Comparison of ENCODE assay signal across 9 cellular contexts in genomic region chrX:103063191-103063845, GRCh38. TPM values are rescaled to one million over a fixed set of nuclear protein-coding genes. Genes with fewer than 3 reads are reported as not detected.
DNase-seq lines count a peak whose midpoint lies in the region; ATAC-seq and TF ChIP-seq lines count a peak whose summit lies in the region.
"Had no signal": no experiment of that assay in that cellular context is flagged by ENCODE, and none has a peak within 500 bp of the region (broad histone marks: within the 10 kb centered on the region; RNA-seq: fewer than 3 reads in every experiment).

No MANE protein-coding gene starts in this region.

- H3K36me3 ChIP-seq in fibroblast of lung (ENCODE audit: control insufficient read depth, insufficient read depth, low read length) (no peaks in the 10 kb centered on the region), transverse colon (no peaks in the 10 kb centered on the region)

- no peaks in the 10 kb centered on the region for H3K36me3 Mint-ChIP-seq in activated T-cell treated with anti-CD3 and anti-CD28 coated beads, Interleukin-2, amount 50 U/mL, for 72 hours (ENCODE audit: insufficient read depth in 2 of 2)

- 58% methylated on average over 33 of the region's 34 CpGs; no CpG with 5 or more reads in 1 of the 2 donors for WGBS in transverse colon (ENCODE audit: low coverage in 1 of 2), 2 donors

- TF ChIP-seq CTCF in fibroblast of lung (conservative IDR thresholded peaks at IDR 0.05 in 1 of 2, IDR thresholded peaks at IDR 0.05 in 1 of 2; ENCODE audit: low read depth in 1 of 2, low read length in 2 of 2) (no peak), transverse colon (IDR thresholded peaks at IDR 0.05) (no peak)

- no peak for TF ChIP-seq EP300 in transverse colon (IDR thresholded peaks at IDR 0.05; ENCODE audit: low read depth)

- no peak for DNase-seq in activated T-cell treated with anti-CD3 and anti-CD28 coated beads, Interleukin-2, amount 50 U/mL, for 72 hours
- DNase-seq in activated T-cell treated with anti-CD3 and anti-CD28 coated beads, Interleukin-2, amount 50 U/mL, for 1 hour = no peak
- DNase-seq in RPMI8226 (peak; percentile 18), fibroblast of lung (ENCODE audit: low read depth in 2 of 2) (peak; percentile 26 to 29), pons (ENCODE audit: low spot score) (peak; percentile 3), HT-29 (ENCODE audit: low spot score) (no peak), LoVo (ENCODE audit: low spot score) (no peak), transverse colon (no peak)

- no peaks in the 10 kb centered on the region for H3K9me3 Mint-ChIP-seq in activated T-cell treated with anti-CD3 and anti-CD28 coated beads, Interleukin-2, amount 50 U/mL, for 72 hours

- H3K4me2 ChIP-seq in fibroblast of lung (ENCODE audit: extremely low read depth, insufficient read depth, low read length) = no peak overlapping the region

- in situ Hi-C loops in transverse colon (cut with MboI; ENCODE audit: low pct_ligation_motif_present in 1 of 4, low pct_unique_long_range_greater_than_20kb in 1 of 4, low sequenced_read_pairs in 3 of 4) = loop anchor here in 1 of 4 donors (25.0 kb wide), 1 partner anchor 101 kb away; no protein-coding TSS in a partner anchor

- H3K9me3 ChIP-seq in fibroblast of lung (ENCODE audit: control insufficient read depth, insufficient read depth, low read depth, low read length) (no peaks in the 10 kb centered on the region), transverse colon (no peaks in the 10 kb centered on the region)

- H3K4me3 Mint-ChIP-seq in activated T-cell treated with anti-CD3 and anti-CD28 coated beads, Interleukin-2, amount 50 U/mL, for 72 hours = peak overlapping the region; percentile 55 to 71

- no peak overlapping the region for H3K9ac ChIP-seq in fibroblast of lung (ENCODE audit: insufficient read depth, low read length)

- no peak for TF ChIP-seq POLR2A in transverse colon (IDR thresholded peaks at IDR 0.05)

- no peak overlapping the region for H2AFZ ChIP-seq in fibroblast of lung (ENCODE audit: low read length)

- H3K27me3 ChIP-seq in fibroblast of lung (ENCODE audit: control insufficient read depth, insufficient read depth, low read length) = no peaks in the 10 kb centered on the region
- no peaks in the 10 kb centered on the region for H3K27me3 ChIP-seq in transverse colon

- H3K27ac Mint-ChIP-seq in activated T-cell treated with anti-CD3 and anti-CD28 coated beads, Interleukin-2, amount 50 U/mL, for 72 hours = no peak overlapping the region

- peak overlapping the region in 2 of 4 experiments; percentile 10 to 28 for H3K4me3 ChIP-seq in fibroblast of lung (replicated peaks in 1 of 4; ENCODE audit: control extremely low read depth in 1 of 4, insufficient read depth in 1 of 4, low read depth in 3 of 4, low read length in 4 of 4)
- H3K4me3 ChIP-seq in transverse colon = peak overlapping the region in 2 of 4 donors; percentile 11 to 39

- no peaks in the 10 kb centered on the region for H3K79me2 ChIP-seq in fibroblast of lung (ENCODE audit: control insufficient read depth, insufficient read depth, low read length)

- no peak overlapping the region for H3K27ac ChIP-seq in fibroblast of lung (ENCODE audit: insufficient read depth, low read length)
- no peak overlapping the region for H3K27ac ChIP-seq in transverse colon

- intact Hi-C loops in transverse colon (cut with DNase I; ENCODE audit: low total_unique reads) = no loop called here

- no peak for ATAC-seq in activated T-cell treated with anti-CD3 and anti-CD28 coated beads, Interleukin-2, amount 50 U/mL, for 72 hours (replicated peaks in 1 of 2)

- H4K20me1 ChIP-seq in fibroblast of lung (ENCODE audit: control insufficient read depth, extremely low read depth, insufficient read depth, low read length) = no peaks in the 10 kb centered on the region

- peaks cover 37% of the 10 kb centered on the region for H3K27me3 Mint-ChIP-seq in activated T-cell treated with anti-CD3 and anti-CD28 coated beads, Interleukin-2, amount 50 U/mL, for 72 hours (ENCODE audit: low read depth)

- H3K4me1 ChIP-seq in fibroblast of lung (ENCODE audit: control insufficient read depth, extremely low read depth, insufficient read depth, low read length) (no peaks in the 10 kb centered on the region), transverse colon (no peaks in the 10 kb centered on the region)

- no peaks in the 10 kb centered on the region for H3K4me1 Mint-ChIP-seq in activated T-cell treated with anti-CD3 and anti-CD28 coated beads, Interleukin-2, amount 50 U/mL, for 72 hours (ENCODE audit: low read depth)

RNA-seq across cellular contexts. Expression of gene BEX1, which starts 0.7 kb away (rescaled TPM):
- under 1 TPM; 0.29 to 0.39 TPM for total RNA-seq in activated T-cell treated with anti-CD3 and anti-CD28 coated beads, Interleukin-2, amount 50 U/mL, for 72 hours
- total RNA-seq in fibroblast of lung (not detected in 2 replicates), transverse colon (1 to 10 TPM in 2 of 4 donors, not detected in 2; 3.0 to 3.3 TPM)
- 0.17 and 44.5 TPM in 2 replicates for polyA plus RNA-seq in fibroblast of lung
- 0.32 and 40.2 TPM in 2 replicates for polyA plus RNA-seq in fibroblast of lung (2012)
- 0.67 TPM in 1 of 2 replicates, not detected in the other for polyA minus RNA-seq in fibroblast of lung (ENCODE audit: low replicate concordance)
- total RNA-seq in HT-29 (2014; rRNA removed; shearing (Covaris generic)) = not detected in 2 replicates

RNA-seq across cellular contexts. Expression of gene NXF3, which starts 29.6 kb away (rescaled TPM):
- under 1 TPM in 1 of 2 donors, not detected in 1; 0.12 TPM for total RNA-seq in activated T-cell treated with anti-CD3 and anti-CD28 coated beads, Interleukin-2, amount 50 U/mL, for 72 hours
- total RNA-seq in fibroblast of lung (not detected in 2 replicates), transverse colon (1 to 10 TPM in 1 of 4 donors, under 1 TPM in 1, not detected in 2; 0.64 to 2.0 TPM)
- polyA plus RNA-seq in fibroblast of lung = 0.54 TPM in 1 of 2 replicates, not detected in the other
- 0.26 TPM in 1 of 2 replicates, not detected in the other for polyA plus RNA-seq in fibroblast of lung (2012)
- polyA minus RNA-seq in fibroblast of lung (ENCODE audit: low replicate concordance) = not detected in 2 replicates
- total RNA-seq in HT-29 (2014; rRNA removed; shearing (Covaris generic)) = not detected in 2 replicates
- total RNA-seq: activated CD8-positive, alpha-beta memory T cell treated with anti-CD3 and anti-CD28 coated beads for 36 hours had no signal

Comparison
In these comparisons a context has a peak if more than half of its experiments do, and no peak if none do; other contexts are left out.
1. DNase-seq: peak in RPMI8226 (single experiment), fibroblast of lung (2 of 2) and pons (single experiment); none in activated T-cell treated with anti-CD3 and anti-CD28 coated beads, Interleukin-2, amount 50 U/mL, for 72 hours (0 of 2), activated T-cell treated with anti-CD3 and anti-CD28 coated beads, Interleukin-2, amount 50 U/mL, for 1 hour (single experiment), HT-29 (single experiment), LoVo (single experiment) and transverse colon (single experiment).